5 cellular contexts compared by ENCODE assay signal in the genomic region with DNA sequence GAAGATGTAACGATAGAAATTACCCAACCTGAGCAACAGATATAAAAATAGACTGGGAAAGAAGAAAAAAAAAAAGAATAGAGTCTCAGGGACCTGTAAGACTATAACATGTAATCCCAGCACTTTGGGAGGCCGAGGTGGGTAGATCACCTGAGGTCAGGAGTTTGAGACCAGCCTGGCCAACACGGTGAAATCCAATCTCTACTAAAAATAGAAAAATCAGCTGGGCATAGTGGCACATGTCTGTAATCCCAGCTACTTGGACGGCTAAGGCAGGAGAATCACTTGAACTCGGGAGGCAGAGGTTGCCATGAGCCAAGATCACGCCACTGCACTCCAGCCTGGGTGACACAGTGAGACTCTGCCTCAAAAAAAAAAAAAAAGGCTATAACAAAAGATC. TPM values are rescaled to one million over a fixed set of nuclear protein-coding genes. Genes with fewer than 3 reads are reported as not detected.
"Had no signal": no experiment of that assay in that cellular context is flagged by ENCODE, and none has a peak within 500 bp of the region (broad histone marks: within the 10 kb centered on the region; RNA-seq: fewer than 3 reads in every experiment).

No MANE protein-coding gene starts in this region.

RNA-seq across cellular contexts. Expression of a gene that starts 12.9 kb away (rescaled TPM):
- total RNA-seq: activated CD4-positive, alpha-beta T cell treated with anti-CD3 and anti-CD28 coated beads, Interleukin-2, amount 10 ng/mL, durations not matched to agents 7 days and 5 days; activated naive CD4-positive, alpha-beta T cell treated with anti-CD3 and anti-CD28 coated beads, Interleukin-2, amount 50 U/mL, for 72 hours; activated naive CD8-positive, alpha-beta T cell treated with anti-CD3 and anti-CD28 coated beads, Interleukin-2, amount 10 ng/mL, durations not matched to agents 7 days and 5 days; activated T-cell treated with anti-CD3 and anti-CD28 coated beads, Interleukin-2, amount 50 U/mL, for 72 hours; T-helper 2 cell treated with Interferon-gamma antibody and Interleukin-4, amounts not matched to agents 100 ng/mL and 5 ng/mL, for 36 hours had no signal
